18 cellular contexts compared by ENCODE assay signal in the genomic region with DNA sequence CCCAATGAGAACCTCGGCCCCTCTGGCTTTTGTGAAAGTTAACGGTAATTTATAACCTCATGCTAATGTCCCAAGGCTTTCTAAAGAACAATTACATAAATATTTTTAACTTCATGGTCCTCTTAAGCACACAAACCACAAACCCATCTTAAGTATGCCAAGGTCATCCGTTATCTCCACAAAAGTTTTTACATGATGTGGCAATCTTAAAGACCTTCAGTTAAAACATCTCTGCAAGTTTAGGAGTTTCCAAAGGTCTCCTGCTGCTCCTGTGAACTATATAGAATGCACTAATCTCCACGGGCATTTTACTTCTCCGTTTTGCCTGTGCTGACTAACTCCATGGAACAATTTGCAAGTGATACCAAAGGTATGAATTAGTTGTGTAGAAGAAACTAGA.
DNase-seq lines count a peak whose midpoint lies in the region; ATAC-seq and TF ChIP-seq lines count a peak whose summit lies in the region.
"Had no signal": no experiment of that assay in that cellular context is flagged by ENCODE, and none has a peak within 500 bp of the region (broad histone marks: within the 10 kb centered on the region; RNA-seq: fewer than 3 reads in every experiment).

No MANE protein-coding gene starts in this region.

- TF ChIP-seq CTCF in suprapubic skin (IDR thresholded peaks at IDR 0.05), result no peak
- no peak for TF ChIP-seq CTCF in chondrocyte (IDR thresholded peaks at IDR 0.05)
- TF ChIP-seq CTCF in RWPE1 (conservative IDR thresholded peaks at IDR 0.05; ENCODE audit: low read depth), result no peak

- H3K9me3 ChIP-seq in mesenchymal stem cell (ENCODE audit: control insufficient read depth, low read length) (no peaks in the 10 kb centered on the region), suprapubic skin (no peaks in the 10 kb centered on the region)
- H3K9me3 ChIP-seq: BE2C, SK-N-SH had no signal

- no peak overlapping the region for H3K27ac Mint-ChIP-seq in chondrocyte (ENCODE audit: unreplicated experiment)
- H3K27ac Mint-ChIP-seq: CD4-positive, alpha-beta memory T cell had no signal

- peaks cover 22% of the 10 kb centered on the region for H3K4me1 Mint-ChIP-seq in chondrocyte (ENCODE audit: low read depth)
- H3K4me1 Mint-ChIP-seq: CD4-positive, alpha-beta memory T cell had no signal

- H2BK15ac ChIP-seq in mesenchymal stem cell (ENCODE audit: low read depth, poor library complexity, severe bottlenecking), result no peak overlapping the region

- CTCF ChIA-PET in RWPE1 (lab: Yijun Ruan, JAX), result no interaction called here

- H3K4me3 ChIP-seq in mesenchymal stem cell (ENCODE audit: insufficient read depth in 1 of 2, low read depth in 1 of 2, low read length in 2 of 2), result no peak overlapping the region
- H3K4me3 ChIP-seq in suprapubic skin, result no peak overlapping the region

- no peak for TF ChIP-seq POLR2A in suprapubic skin (IDR thresholded peaks at IDR 0.05)

- ATAC-seq in HG03565 (IDR thresholded peaks at IDR 0.05; ENCODE audit: unreplicated experiment), result no peak

- H2BK120ac ChIP-seq in mesenchymal stem cell (ENCODE audit: low read depth, low read length), result no peak overlapping the region

- H3K4ac ChIP-seq in mesenchymal stem cell (ENCODE audit: low read depth in 1 of 2, low read length in 2 of 2), result no peak overlapping the region

- H3K4me2 ChIP-seq in mesenchymal stem cell (ENCODE audit: low read length, poor library complexity, severe bottlenecking), result no peak overlapping the region
- H3K4me2 ChIP-seq: SK-N-SH had no signal

- H3K27ac ChIP-seq in mesenchymal stem cell (ENCODE audit: low read length, poor library complexity, severe bottlenecking) (no peak overlapping the region), suprapubic skin (no peak overlapping the region), RWPE1 (no peak overlapping the region)

- no peak overlapping the region for H2AK5ac ChIP-seq in mesenchymal stem cell (ENCODE audit: low read length, severe bottlenecking)

- H2BK5ac ChIP-seq in mesenchymal stem cell (ENCODE audit: low read depth, low read length, poor library complexity, severe bottlenecking), result no peak overlapping the region

- no peak overlapping the region for H3K23ac ChIP-seq in mesenchymal stem cell (ENCODE audit: low read length in 2 of 2)

- peaks cover 2% of the 10 kb centered on the region for H3K27me3 Mint-ChIP-seq in chondrocyte (ENCODE audit: low read depth)
- H3K27me3 Mint-ChIP-seq: CD4-positive, alpha-beta memory T cell had no signal

- no peak overlapping the region for H4K8ac ChIP-seq in mesenchymal stem cell (ENCODE audit: low read length)

- no peaks in the 10 kb centered on the region for H3K27me3 ChIP-seq in mesenchymal stem cell (ENCODE audit: control insufficient read depth in 1 of 2, insufficient read depth in 1 of 2, low read length in 2 of 2)
- H3K27me3 ChIP-seq in suprapubic skin, result no peaks in the 10 kb centered on the region
- H3K27me3 ChIP-seq: BE2C had no signal

- no peaks in the 10 kb centered on the region for H3K36me3 ChIP-seq in mesenchymal stem cell (ENCODE audit: control insufficient read depth in 1 of 2, insufficient read depth in 2 of 2, low read depth in 1 of 2, low read length in 2 of 2)
- H3K36me3 ChIP-seq in suprapubic skin, result no peaks in the 10 kb centered on the region
- H3K36me3 ChIP-seq: BE2C had no signal

- DNase-seq in EL, result peak; percentile 45
- peak; percentile 59 for DNase-seq in MV-4-11 (lab: John Stamatoyannopoulos, UW)
- peak; percentile 19 for DNase-seq in astrocyte of the hippocampus (ENCODE audit: low read depth, low spot score)
- peak; percentile 47 for DNase-seq in mesenchymal stem cell
- no peak for DNase-seq in suprapubic skin (ENCODE audit: low spot score in 2 of 2)
- DNase-seq in chondrocyte (ENCODE audit: low spot score), result no peak
- no peak for DNase-seq in RWPE1 (ENCODE audit: low spot score)
- DNase-seq: BE2C; CD4-positive, alpha-beta memory T cell; DMS79; GDM1; Karpas-422; NCI-H1436 treated with DMSO at 0.1 percent for 48 hours; NCI-H2081 treated with DMSO at 0.1 percent for 48 hours; NCI-H526; Right ventricle myocardium superior; SK-N-SH had no signal

- no peaks in the 10 kb centered on the region for H3K36me3 Mint-ChIP-seq in chondrocyte (ENCODE audit: low read depth)
- H3K36me3 Mint-ChIP-seq: CD4-positive, alpha-beta memory T cell had no signal

- no peaks in the 10 kb centered on the region for H3K79me1 ChIP-seq in mesenchymal stem cell (replicated peaks; ENCODE audit: low read length, poor library complexity, severe bottlenecking)

- no peak overlapping the region for H2AFZ ChIP-seq in mesenchymal stem cell (ENCODE audit: low read depth, low read length)

- H3K14ac ChIP-seq in mesenchymal stem cell (ENCODE audit: low read length in 2 of 2), result no peak overlapping the region

- H3K4me1 ChIP-seq in mesenchymal stem cell (ENCODE audit: control insufficient read depth, insufficient read depth, low read depth, low read length) (no peaks in the 10 kb centered on the region), suprapubic skin (no peaks in the 10 kb centered on the region)

- H3K4me3 Mint-ChIP-seq in chondrocyte (ENCODE audit: unreplicated experiment), result no peak overlapping the region
- H3K4me3 Mint-ChIP-seq: CD4-positive, alpha-beta memory T cell had no signal

- no peak overlapping the region for H4K91ac ChIP-seq in mesenchymal stem cell (ENCODE audit: low read length)

- no peak overlapping the region for H3K9ac ChIP-seq in mesenchymal stem cell (ENCODE audit: low read length)
- H3K9ac ChIP-seq: SK-N-SH had no signal

- WGBS in mesenchymal stem cell, result 54% methylated on average over 3 of the region's 5 CpGs
- WGBS in suprapubic skin, result 80% methylated on average over 5 of the region's 5 CpGs

- POLR2A ChIA-PET in RWPE1 (lab: Yijun Ruan, JAX; ENCODE audit: low non-redundant PET), result no interaction called here

- no peak for TF ChIP-seq EP300 in suprapubic skin (IDR thresholded peaks at IDR 0.05)

- no peak overlapping the region for H3K18ac ChIP-seq in mesenchymal stem cell (ENCODE audit: low read depth in 1 of 2, low read length in 2 of 2)

- peaks cover 4% of the 10 kb centered on the region for H3K9me3 Mint-ChIP-seq in chondrocyte (ENCODE audit: low read depth)

- no peak overlapping the region for H2BK12ac ChIP-seq in mesenchymal stem cell (ENCODE audit: low read length in 2 of 2)

Comparison
In these comparisons a context has a peak if more than half of its experiments do, and no peak if none do; other contexts are left out.
1. DNase-seq: peak in EL (single experiment), MV-4-11 (single experiment), astrocyte of the hippocampus (single experiment) and mesenchymal stem cell (single experiment); none in suprapubic skin (0 of 2), chondrocyte (single experiment) and RWPE1 (single experiment).